ENCODE assay signal across 8 cellular contexts in genomic region chr7:39733881-39734571, GRCh38.
DNase-seq lines count a peak whose midpoint lies in the region; ATAC-seq and TF ChIP-seq lines count a peak whose summit lies in the region.

No MANE protein-coding gene starts in this region.

- peak overlapping the region; percentile 40 for H3K4me3 ChIP-seq in LNCaP clone FGC (ENCODE audit: low read depth, low read length)
- H3K4me3 ChIP-seq in adipocyte (ENCODE audit: low read length): peak overlapping the region; percentile 86
- H3K4me3 ChIP-seq in iPS-18c (ENCODE audit: insufficient read depth, low read depth, low read length): peak overlapping the region; percentile 40

- no peaks in the 10 kb centered on the region for H3K36me3 Mint-ChIP-seq in stimulated activated memory B cell treated with anti-CD40 and anti-IgM and Interleukin-4, amounts not matched to agents 10 μg/mL and 1 μg/mL and 100 μg/mL, for 72 hours

- ATAC-seq in stimulated activated memory B cell treated with anti-CD40 and anti-IgM and Interleukin-4, amounts not matched to agents 10 μg/mL and 1 μg/mL and 100 μg/mL, for 72 hours: no peak
- ATAC-seq in HG03442 (IDR thresholded peaks at IDR 0.05; ENCODE audit: unreplicated experiment): no peak

- no peaks in the 10 kb centered on the region for H3K36me3 ChIP-seq in adipocyte (ENCODE audit: control insufficient read depth, insufficient read depth, low read length, severe bottlenecking)

- peaks cover 55% of the 10 kb centered on the region for H3K4me1 Mint-ChIP-seq in stimulated activated memory B cell treated with anti-CD40 and anti-IgM and Interleukin-4, amounts not matched to agents 10 μg/mL and 1 μg/mL and 100 μg/mL, for 72 hours

- no peaks in the 10 kb centered on the region for H3K27me3 Mint-ChIP-seq in stimulated activated memory B cell treated with anti-CD40 and anti-IgM and Interleukin-4, amounts not matched to agents 10 μg/mL and 1 μg/mL and 100 μg/mL, for 72 hours

- peak; percentile 14 to 21 for DNase-seq in activated CD4-positive, alpha-beta T cell treated with anti-CD3 and anti-CD28 coated beads for 4 hours
- no peak for DNase-seq in activated CD4-positive, alpha-beta T cell treated with anti-CD3 and anti-CD28 coated beads, Interleukin-2, amount 50 U/mL, for 1 hour
- DNase-seq in LNCaP clone FGC (ENCODE audit: low read depth) (no peak), adipocyte (ENCODE audit: low read depth) (peak; percentile 91), GOT3 (lab: John Stamatoyannopoulos, UW) (no peak)

- TF ChIP-seq CTCF in LNCaP clone FGC (IDR thresholded peaks at IDR 0.05; ENCODE audit: control insufficient read depth, extremely low read depth, insufficient read depth): no peak

- peak overlapping the region; percentile 83 for H3K27ac Mint-ChIP-seq in stimulated activated memory B cell treated with anti-CD40 and anti-IgM and Interleukin-4, amounts not matched to agents 10 μg/mL and 1 μg/mL and 100 μg/mL, for 72 hours

- H3K9me3 ChIP-seq in adipocyte (ENCODE audit: control insufficient read depth, low read length): no peaks in the 10 kb centered on the region
- H3K9me3 ChIP-seq in iPS-18c (ENCODE audit: control insufficient read depth, insufficient read depth, low read length): no peaks in the 10 kb centered on the region

- H3K9ac ChIP-seq in adipocyte (ENCODE audit: low read length): peak overlapping the region; percentile 87

- no peaks in the 10 kb centered on the region for H3K9me3 Mint-ChIP-seq in stimulated activated memory B cell treated with anti-CD40 and anti-IgM and Interleukin-4, amounts not matched to agents 10 μg/mL and 1 μg/mL and 100 μg/mL, for 72 hours

- H3K27me3 ChIP-seq in adipocyte (replicated peaks; ENCODE audit: control insufficient read depth, insufficient read depth, low read length): no peaks in the 10 kb centered on the region

- H3K4me3 Mint-ChIP-seq in stimulated activated memory B cell treated with anti-CD40 and anti-IgM and Interleukin-4, amounts not matched to agents 10 μg/mL and 1 μg/mL and 100 μg/mL, for 72 hours: peak overlapping the region; percentile 80

- peaks cover 23% of the 10 kb centered on the region for H3K4me1 ChIP-seq in adipocyte (ENCODE audit: control insufficient read depth, insufficient read depth, low read length)

Comparison
In these comparisons a context has a peak if more than half of its experiments do, and no peak if none do; other contexts are left out.
1. DNase-seq: peak in activated CD4-positive, alpha-beta T cell treated with anti-CD3 and anti-CD28 coated beads for 4 hours (2 of 2) and adipocyte (single experiment); none in activated CD4-positive, alpha-beta T cell treated with anti-CD3 and anti-CD28 coated beads, Interleukin-2, amount 50 U/mL, for 1 hour (single experiment), LNCaP clone FGC (single experiment) and GOT3 (single experiment).
2. Peak in every context shown above with its lines, with median percentiles within 50 percentile points of each other: H3K4me3 ChIP-seq.